ENCODE assay signal across 9 cellular contexts in the genomic region with DNA sequence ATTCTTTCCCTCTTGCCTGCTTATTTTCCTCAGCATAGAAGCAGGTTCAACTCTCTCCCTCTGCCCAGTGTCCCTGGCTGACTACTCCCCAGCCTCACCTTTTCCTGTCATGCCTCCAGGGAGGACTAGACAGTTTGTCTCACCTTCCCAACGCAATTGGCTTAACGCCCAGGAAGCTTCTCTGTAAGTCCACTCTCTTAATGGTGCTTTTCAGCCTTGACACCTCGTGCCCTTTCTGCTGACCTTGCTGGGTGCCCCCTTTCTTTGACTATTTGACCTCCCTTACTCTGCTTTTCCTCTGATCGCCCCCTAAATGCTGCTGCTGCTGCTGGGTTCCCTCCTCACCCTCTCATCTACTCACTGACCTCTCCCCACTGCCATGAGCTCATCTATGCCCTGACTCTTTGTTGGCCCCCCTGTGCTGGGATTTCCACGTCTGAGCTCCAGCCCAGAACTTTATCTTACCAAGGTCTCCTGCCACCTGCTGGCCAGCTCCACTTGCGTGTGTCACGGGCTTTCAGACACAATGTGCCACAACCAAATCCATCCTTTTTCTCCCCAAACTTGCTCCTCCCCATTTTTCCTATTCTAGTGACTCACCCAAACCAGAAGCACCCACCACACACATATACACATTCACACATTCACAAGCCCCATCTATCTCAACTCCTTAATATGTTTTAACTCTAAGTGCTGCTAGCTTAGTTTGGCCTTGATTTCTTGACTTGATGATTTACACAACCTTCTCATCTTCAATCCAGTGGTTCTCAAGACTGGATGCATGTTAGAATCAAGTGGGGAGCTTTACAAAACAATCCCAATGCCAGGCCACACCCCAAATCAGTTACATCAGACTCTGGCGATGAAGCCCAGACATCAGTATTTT. TPM values are rescaled to one million over a fixed set of nuclear protein-coding genes. Genes with fewer than 3 reads are reported as not detected.
A peak's percentile ranks its signal among the peaks of the same experiment; 100 is the strongest.
DNase-seq lines count a peak whose midpoint lies in the region; ATAC-seq and TF ChIP-seq lines count a peak whose summit lies in the region.
"Had no signal": no experiment of that assay in that cellular context is flagged by ENCODE, and none has a peak within 500 bp of the region (broad histone marks: within the 10 kb centered on the region; RNA-seq: fewer than 3 reads in every experiment).

No MANE protein-coding gene starts in this region.

- H3K9me3 ChIP-seq in WERI-Rb-1 (ENCODE audit: severe bottlenecking) (no peaks in the 10 kb centered on the region), colonic mucosa (no peaks in the 10 kb centered on the region)

- intact Hi-C loops in colonic mucosa (cut with DNase I), result no loop called here

- no peaks in the 10 kb centered on the region for H3K27me3 ChIP-seq in WERI-Rb-1 (ENCODE audit: insufficient read depth, low read depth, severe bottlenecking)
- H3K27me3 ChIP-seq in colonic mucosa, result no peaks in the 10 kb centered on the region

- H3K36me3 ChIP-seq in WERI-Rb-1, result no peaks in the 10 kb centered on the region
- no peaks in the 10 kb centered on the region for H3K36me3 ChIP-seq in colonic mucosa

- peak; percentile 73 for ATAC-seq in stimulated activated naive CD8-positive, alpha-beta T cell treated with anti-CD3 and anti-CD28 coated beads, Interleukin-15, Interleukin-2, amounts not matched to agents 100 U/mL and 50 U/mL, for 24 hours
- no peak for ATAC-seq in HG02763 (IDR thresholded peaks at IDR 0.05; ENCODE audit: unreplicated experiment)

- H3K9ac ChIP-seq in colonic mucosa (ENCODE audit: low read depth in 2 of 2, low read length in 2 of 2), result no peak overlapping the region

- TF ChIP-seq CTCF in LNCAP (IDR thresholded peaks at IDR 0.05) (peak; percentile 78), WERI-Rb-1 (IDR thresholded peaks at IDR 0.05; ENCODE audit: low read depth, low read length) (peak; percentile 82), colonic mucosa (IDR thresholded peaks at IDR 0.05) (peak; percentile 43)

- H3K4me3 ChIP-seq in WERI-Rb-1 (ENCODE audit: low read depth, low read length) (no peak overlapping the region), colonic mucosa (no peak overlapping the region)

- H3K27ac ChIP-seq in WERI-Rb-1 (no peak overlapping the region), colonic mucosa (no peak overlapping the region)

- H3K4me1 ChIP-seq in colonic mucosa, result no peaks in the 10 kb centered on the region

- peak; percentile 44 for DNase-seq in ELF-1 (ENCODE audit: low read depth, low spot score)
- peak; percentile 62 for DNase-seq in WERI-Rb-1
- peak; percentile 29 for DNase-seq in colonic mucosa
- DNase-seq in medulla oblongata (ENCODE audit: extremely low spot score), result peak; percentile 24
- DNase-seq in stimulated activated naive CD8-positive, alpha-beta T cell treated with anti-CD3 and anti-CD28 coated beads, Interleukin-15, Interleukin-2, amounts not matched to agents 100 U/mL and 50 U/mL, for 24 hours, result peak; percentile 67
- DNase-seq in GDM1 (lab: John Stamatoyannopoulos, UW), result no peak

RNA-seq across cellular contexts. Expression of a gene that starts 16.6 kb away (rescaled TPM):
- total RNA-seq in colonic mucosa, result not detected
- total RNA-seq: T-helper 2 cell treated with Interferon-gamma antibody and Interleukin-4, amounts not matched to agents 100 ng/mL and 5 ng/mL, for 36 hours had no signal

RNA-seq across cellular contexts. Expression of a gene that starts 19.1 kb away (rescaled TPM):
- total RNA-seq in colonic mucosa, result 10 to 100 TPM; 48.2 to 64.5 TPM
